In genomic region chr17:72520665-72521303, GRCh38 we compare ENCODE assay signal across 19 cellular contexts.
A peak's percentile ranks its signal among the peaks of the same experiment; 100 is the strongest.
DNase-seq lines count a peak whose midpoint lies in the region; ATAC-seq and TF ChIP-seq lines count a peak whose summit lies in the region.
"Had no signal": no experiment of that assay in that cellular context is flagged by ENCODE, and none has a peak within 500 bp of the region (broad histone marks: within the 10 kb centered on the region; RNA-seq: fewer than 3 reads in every experiment).

No MANE protein-coding gene starts in this region.

- H3K36me3 Mint-ChIP-seq in activated T-helper 1 cell treated with anti-CD3 and anti-CD28 coated beads, Interleukin-12 subunit alpha, Interleukin-12 subunit beta, Interleukin-2, Interleukin-4 antibody, amounts not matched to agents 30 ng/mL and 10 ng/mL and 1 ng/mL, durations not matched to agents 14 hours and 24 hours and 36 hours (ENCODE audit: low read depth) = no peaks in the 10 kb centered on the region

- peaks cover 4% of the 10 kb centered on the region for H3K27me3 Mint-ChIP-seq in activated T-helper 1 cell treated with anti-CD3 and anti-CD28 coated beads, Interleukin-12 subunit alpha, Interleukin-12 subunit beta, Interleukin-2, Interleukin-4 antibody, amounts not matched to agents 30 ng/mL and 10 ng/mL and 1 ng/mL, durations not matched to agents 14 hours and 24 hours and 36 hours (ENCODE audit: insufficient read depth)

- H4K20me1 ChIP-seq in MM.1S (ENCODE audit: insufficient read depth, low read length) = peaks cover 6% of the 10 kb centered on the region; the same call in 1 of the 2 replicates

- peaks cover 5% of the 10 kb centered on the region; the same call in 1 of the 2 replicates for H3F3A ChIP-seq in MM.1S (ENCODE audit: insufficient read depth, low read length)

- TF ChIP-seq CTCF in GM13977 (IDR thresholded peaks at IDR 0.05; ENCODE audit: extremely low read depth, insufficient read depth, missing control alignments) (no peak), MM.1S (IDR thresholded peaks at IDR 0.05; ENCODE audit: low read length) (no peak), mucosa of descending colon (IDR thresholded peaks at IDR 0.05) (no peak)

- peaks cover 13% of the 10 kb centered on the region for H3K4me1 ChIP-seq in MM.1S (ENCODE audit: low read length)
- H3K4me1 ChIP-seq in mucosa of descending colon (ENCODE audit: low read depth) = peaks cover 37% of the 10 kb centered on the region

- ATAC-seq in GM21619 (IDR thresholded peaks at IDR 0.05; ENCODE audit: unreplicated experiment) = peak; percentile 41
- no peak for ATAC-seq in mucosa of descending colon
- ATAC-seq: esophagus mucosa, left lobe of liver, Right ventricle myocardium inferior had no signal

- H3K9me2 ChIP-seq in MM.1S (replicated peaks; ENCODE audit: insufficient read depth, low read length) = no peaks in the 10 kb centered on the region

- peak overlapping the region; percentile 16; the same call in 1 of the 2 replicates for H3K27ac ChIP-seq in MM.1S (ENCODE audit: low read length)
- H3K27ac ChIP-seq: neutrophil had no signal

- H3K4me1 Mint-ChIP-seq in activated T-helper 1 cell treated with anti-CD3 and anti-CD28 coated beads, Interleukin-12 subunit alpha, Interleukin-12 subunit beta, Interleukin-2, Interleukin-4 antibody, amounts not matched to agents 30 ng/mL and 10 ng/mL and 1 ng/mL, durations not matched to agents 14 hours and 24 hours and 36 hours (ENCODE audit: low read depth) = no peaks in the 10 kb centered on the region
- H3K4me1 Mint-ChIP-seq: activated CD4-positive, alpha-beta T cell treated with anti-CD3 and anti-CD28 coated beads, Interleukin-2, amount 10 ng/mL, durations not matched to agents 7 days and 5 days had no signal

- no peak overlapping the region for H3K27ac Mint-ChIP-seq in activated T-helper 1 cell treated with anti-CD3 and anti-CD28 coated beads, Interleukin-12 subunit alpha, Interleukin-12 subunit beta, Interleukin-2, Interleukin-4 antibody, amounts not matched to agents 30 ng/mL and 10 ng/mL and 1 ng/mL, durations not matched to agents 14 hours and 24 hours and 36 hours
- H3K27ac Mint-ChIP-seq: activated CD4-positive, alpha-beta T cell treated with anti-CD3 and anti-CD28 coated beads, Interleukin-2, amount 10 ng/mL, durations not matched to agents 7 days and 5 days; CD4-positive, alpha-beta T cell had no signal

- DNase-seq in GM13977 (ENCODE audit: low spot score) (peak; percentile 54), MM.1S (peak; percentile 50), left kidney (ENCODE audit: low read depth, low spot score) (peak; percentile 39), NCI-H2196 (lab: John Stamatoyannopoulos, UW; ENCODE audit: unreplicated experiment) (no peak), mucosa of descending colon (no peak), activated T-cell treated with anti-CD3 and anti-CD28 coated beads for 4 hours (no peak)
- DNase-seq in activated T-helper 1 cell treated with anti-CD3 and anti-CD28 coated beads, Interleukin-12 subunit alpha, Interleukin-12 subunit beta, Interleukin-2, Interleukin-4 antibody, amounts not matched to agents 30 ng/mL and 10 ng/mL and 1 ng/mL, durations not matched to agents 14 hours and 24 hours and 36 hours (ENCODE audit: low spot score) = no peak
- DNase-seq: activated CD4-positive, alpha-beta T cell treated with anti-CD3 and anti-CD28 coated beads, Interleukin-2, amount 10 ng/mL, durations not matched to agents 7 days and 5 days; CD4-positive, alpha-beta T cell; central memory CD4-positive, alpha-beta T cell; DMS153; GDM1; NCI-H1105 treated with DMSO at 0.1 percent for 48 hours; NCI-H524 had no signal

- H3K9me3 Mint-ChIP-seq in activated T-helper 1 cell treated with anti-CD3 and anti-CD28 coated beads, Interleukin-12 subunit alpha, Interleukin-12 subunit beta, Interleukin-2, Interleukin-4 antibody, amounts not matched to agents 30 ng/mL and 10 ng/mL and 1 ng/mL, durations not matched to agents 14 hours and 24 hours and 36 hours = no peaks in the 10 kb centered on the region
- H3K9me3 Mint-ChIP-seq: activated CD4-positive, alpha-beta T cell treated with anti-CD3 and anti-CD28 coated beads, Interleukin-2, amount 10 ng/mL, durations not matched to agents 7 days and 5 days; CD4-positive, alpha-beta T cell had no signal

- no peaks in the 10 kb centered on the region for H3K27me3 ChIP-seq in MM.1S (replicated peaks; ENCODE audit: insufficient read depth, low read length)

- intact Hi-C loops in mucosa of descending colon (cut with DNase I, micrococcal nuclease) = no loop called here
- intact Hi-C loops in activated T-helper 1 cell treated with anti-CD3 and anti-CD28 coated beads, Interleukin-12 subunit alpha, Interleukin-12 subunit beta, Interleukin-2, Interleukin-4 antibody, amounts not matched to agents 30 ng/mL and 10 ng/mL and 1 ng/mL, durations not matched to agents 14 hours and 24 hours and 36 hours (cut with micrococcal nuclease) = no loop called here

- peak overlapping the region; percentile 64 for H3K4me2 ChIP-seq in MM.1S (ENCODE audit: low read depth, low read length)

- peak overlapping the region; percentile 7 for H3K4me3 ChIP-seq in MM.1S (ENCODE audit: low read length)
- no peak overlapping the region for H3K4me3 ChIP-seq in mucosa of descending colon

- H3K9ac ChIP-seq in MM.1S (ENCODE audit: low read length) = peak overlapping the region; percentile 15; the same call in 1 of the 2 replicates

- peaks cover 95% of the 10 kb centered on the region for H3K79me2 ChIP-seq in MM.1S (ENCODE audit: low read length)

- H3K9me3 ChIP-seq in MM.1S (replicated peaks; ENCODE audit: insufficient read depth, low read length) (no peaks in the 10 kb centered on the region), mucosa of descending colon (no peaks in the 10 kb centered on the region)
- H3K9me3 ChIP-seq: neutrophil had no signal

- in situ Hi-C loops in GM13977 (cut with MboI; ENCODE audit: low pct_unique_long_range_greater_than_20kb, low sequenced_read_pairs, unreplicated experiment) = no loop called here

- no peak overlapping the region for H3K4me3 Mint-ChIP-seq in activated T-helper 1 cell treated with anti-CD3 and anti-CD28 coated beads, Interleukin-12 subunit alpha, Interleukin-12 subunit beta, Interleukin-2, Interleukin-4 antibody, amounts not matched to agents 30 ng/mL and 10 ng/mL and 1 ng/mL, durations not matched to agents 14 hours and 24 hours and 36 hours
- H3K4me3 Mint-ChIP-seq: activated CD4-positive, alpha-beta T cell treated with anti-CD3 and anti-CD28 coated beads, Interleukin-2, amount 10 ng/mL, durations not matched to agents 7 days and 5 days; CD4-positive, alpha-beta T cell had no signal

- peak overlapping the region; percentile 16; the same call in 1 of the 2 replicates for H2AFZ ChIP-seq in MM.1S (ENCODE audit: low read length)

- no peaks in the 10 kb centered on the region for H3K36me3 ChIP-seq in MM.1S (replicated peaks; ENCODE audit: insufficient read depth, low read length)
- H3K36me3 ChIP-seq in mucosa of descending colon (ENCODE audit: low read depth) = no peaks in the 10 kb centered on the region
- H3K36me3 ChIP-seq: neutrophil had no signal

Comparison
In these comparisons a context has a peak if more than half of its experiments do, and no peak if none do; other contexts are left out.
1. DNase-seq: peak in GM13977 (single experiment), MM.1S (single experiment) and left kidney (single experiment); none in NCI-H2196 (single experiment), mucosa of descending colon (0 of 3), activated T-helper 1 cell treated with anti-CD3 and anti-CD28 coated beads, Interleukin-12 subunit alpha, Interleukin-12 subunit beta, Interleukin-2, Interleukin-4 antibody, amounts not matched to agents 30 ng/mL and 10 ng/mL and 1 ng/mL, durations not matched to agents 14 hours and 24 hours and 36 hours (single experiment) and activated T-cell treated with anti-CD3 and anti-CD28 coated beads for 4 hours (single experiment).